Comparison of ENCODE assay signal across 20 cellular contexts in genomic region chr10:48550977-48551376, GRCh38.
"Had no signal": no experiment of that assay in that cellular context is flagged by ENCODE, and none has a peak within 500 bp of the region (broad histone marks: within the 10 kb centered on the region; RNA-seq: fewer than 3 reads in every experiment).

No MANE protein-coding gene starts in this region.

- H3K27me3 Mint-ChIP-seq: stimulated activated naive CD8-positive, alpha-beta T cell treated with anti-CD3 and anti-CD28 coated beads, Interleukin-15, amount 100 ng/mL, for 72 hours had no signal

- DNase-seq: cortex of kidney; effector CD8-positive, alpha-beta T cell; gastrocnemius medialis; heart right ventricle; mammary epithelial cell; mucosa of descending colon; naive thymus-derived CD8-positive, alpha-beta T cell; sigmoid colon; stimulated activated CD4-positive, alpha-beta T cell treated with anti-CD3 and anti-CD28 coated beads, Interleukin-2, amount 100 ng/mL, for 24 hours; stimulated activated CD4-positive, alpha-beta T cell treated with anti-CD3 and anti-CD28 coated beads, Interleukin-4, amount 100 ng/mL, for 4 hours; stimulated activated naive B cell treated with anti-CD40 and anti-IgM and Interleukin-4, amounts not matched to agents 10 μg/mL and 1 μg/mL and 100 μg/mL, for 72 hours; stimulated activated naive CD8-positive, alpha-beta T cell treated with anti-CD3 and anti-CD28 coated beads, Interleukin-15, amount 100 ng/mL, for 72 hours; testis; transverse colon had no signal

- H3K4me1 Mint-ChIP-seq: stimulated activated naive CD8-positive, alpha-beta T cell treated with anti-CD3 and anti-CD28 coated beads, Interleukin-15, amount 100 ng/mL, for 72 hours had no signal

- H3K9me3 ChIP-seq: esophagus muscularis mucosa, gastrocnemius medialis, heart right ventricle, mucosa of descending colon, neutrophil, right atrium auricular region, sigmoid colon, testis, transverse colon had no signal

- H3K27ac ChIP-seq: epithelial cell of prostate, esophagus muscularis mucosa, gastrocnemius medialis, heart right ventricle, neutrophil, right atrium auricular region, sigmoid colon, skin epidermis, testis, transverse colon had no signal

- H3K27me3 ChIP-seq: dorsolateral prefrontal cortex, esophagus muscularis mucosa, gastrocnemius medialis, heart right ventricle, neutrophil, right atrium auricular region, sigmoid colon, testis, transverse colon had no signal

- H3K36me3 Mint-ChIP-seq: naive thymus-derived CD8-positive, alpha-beta T cell had no signal

- H3K36me3 ChIP-seq: esophagus muscularis mucosa, gastrocnemius medialis, neutrophil, right atrium auricular region, sigmoid colon, transverse colon had no signal

- H3K4me3 Mint-ChIP-seq: naive thymus-derived CD8-positive, alpha-beta T cell; stimulated activated naive B cell treated with anti-CD40 and anti-IgM and Interleukin-4, amounts not matched to agents 10 μg/mL and 1 μg/mL and 100 μg/mL, for 72 hours; stimulated activated naive CD8-positive, alpha-beta T cell treated with anti-CD3 and anti-CD28 coated beads, Interleukin-15, amount 100 ng/mL, for 72 hours had no signal

- H3K27ac Mint-ChIP-seq: stimulated activated naive B cell treated with anti-CD40 and anti-IgM and Interleukin-4, amounts not matched to agents 10 μg/mL and 1 μg/mL and 100 μg/mL, for 72 hours; stimulated activated naive CD8-positive, alpha-beta T cell treated with anti-CD3 and anti-CD28 coated beads, Interleukin-15, amount 100 ng/mL, for 72 hours had no signal

- H3K9me3 Mint-ChIP-seq: naive thymus-derived CD8-positive, alpha-beta T cell; stimulated activated naive B cell treated with anti-CD40 and anti-IgM and Interleukin-4, amounts not matched to agents 10 μg/mL and 1 μg/mL and 100 μg/mL, for 72 hours; stimulated activated naive CD8-positive, alpha-beta T cell treated with anti-CD3 and anti-CD28 coated beads, Interleukin-15, amount 100 ng/mL, for 72 hours had no signal

- ATAC-seq: gastrocnemius medialis; mucosa of descending colon; naive thymus-derived CD8-positive, alpha-beta T cell; stimulated activated naive CD8-positive, alpha-beta T cell treated with anti-CD3 and anti-CD28 coated beads, Interleukin-15, amount 100 ng/mL, for 72 hours had no signal

- H3K4me1 ChIP-seq: gastrocnemius medialis had no signal

- H3K4me3 ChIP-seq: dorsolateral prefrontal cortex, esophagus muscularis mucosa, gastrocnemius medialis, heart right ventricle, mucosa of descending colon, right atrium auricular region, sigmoid colon, skin epidermis, testis, transverse colon had no signal
